ENCODE assay signal across 8 cellular contexts in the genomic region with DNA sequence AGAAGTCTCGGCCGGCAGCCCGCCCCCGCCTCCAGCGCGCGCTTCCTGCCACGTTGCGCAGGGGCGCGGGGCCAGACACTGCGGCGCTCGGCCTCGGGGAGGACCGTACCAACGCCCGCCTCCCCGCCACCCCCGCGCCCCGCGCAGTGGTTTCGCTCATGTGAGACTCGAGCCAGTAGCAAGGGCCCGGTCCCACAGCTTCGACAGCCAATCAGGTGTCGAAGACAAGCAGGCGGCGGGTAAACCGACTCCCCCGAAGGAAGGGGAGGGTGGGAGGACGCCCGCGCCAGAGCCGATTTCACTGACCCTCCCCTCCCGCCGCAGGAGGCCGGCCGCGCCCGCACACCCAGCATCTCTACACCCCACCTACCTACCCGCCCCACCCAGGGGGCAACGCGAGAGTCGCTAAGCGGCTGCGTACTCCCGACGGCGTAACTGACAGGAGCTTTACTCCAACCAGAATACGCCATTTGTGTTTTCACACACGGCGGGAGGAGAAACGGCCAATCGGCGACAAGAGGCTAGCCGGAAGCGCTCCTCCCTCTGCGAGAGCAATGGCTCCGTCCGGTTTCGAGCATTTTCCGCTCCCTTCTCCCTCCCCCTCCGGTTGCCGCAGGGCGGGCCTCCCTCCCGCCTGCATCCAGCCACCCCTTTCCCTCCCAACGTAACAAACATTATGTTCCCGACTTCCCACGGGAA. TPM values are rescaled to one million over a fixed set of nuclear protein-coding genes. Genes with fewer than 3 reads are reported as not detected.
DNase-seq lines count a peak whose midpoint lies in the region; ATAC-seq and TF ChIP-seq lines count a peak whose summit lies in the region.

No MANE protein-coding gene starts in this region.

- H3K36me3 Mint-ChIP-seq in activated naive CD8-positive, alpha-beta T cell: peaks cover 16% of the 10 kb centered on the region

- peaks cover 72% of the 10 kb centered on the region for H3K4me1 Mint-ChIP-seq in activated naive CD8-positive, alpha-beta T cell (ENCODE audit: low read depth)

- peak overlapping the region; percentile 96 for H3K27ac Mint-ChIP-seq in activated naive CD8-positive, alpha-beta T cell

- peak overlapping the region; percentile 86 for H3K4me3 ChIP-seq in GM08714 (ENCODE audit: low read length)

- DNase-seq in NCI-H1092 treated with DMSO at 0.1 percent for 48 hours (lab: John Stamatoyannopoulos, UW) (peak; percentile 97), glomerular visceral epithelial cell (ENCODE audit: extremely low spot score) (peak; percentile 99), occipital lobe (lab: John Stamatoyannopoulos, UW) (peak; percentile 100)

- H3K9me3 Mint-ChIP-seq in activated naive CD8-positive, alpha-beta T cell (ENCODE audit: low read depth): no peaks in the 10 kb centered on the region

- H3K4me3 Mint-ChIP-seq in activated naive CD8-positive, alpha-beta T cell: peak overlapping the region; percentile 94

- peak overlapping the region; percentile 77 for H3K27ac ChIP-seq in temporal lobe (ENCODE audit: low read depth, low read length)

- H3K27me3 Mint-ChIP-seq in activated naive CD8-positive, alpha-beta T cell: no peaks in the 10 kb centered on the region

- peak; percentile 65 for ATAC-seq in HG02623 (IDR thresholded peaks at IDR 0.05; ENCODE audit: unreplicated experiment)
- peak; percentile 85 for ATAC-seq in SK-N-SH treated with all-trans-retinoic acid at 6 μM for 48 hours

TF ChIP-seq in SK-N-SH treated with all-trans-retinoic acid at 6 μM for 48 hours, 23 proteins besides CTCF, POLR2A, EP300 and RAD21:
- TF ChIP-seq, protein P1, sequence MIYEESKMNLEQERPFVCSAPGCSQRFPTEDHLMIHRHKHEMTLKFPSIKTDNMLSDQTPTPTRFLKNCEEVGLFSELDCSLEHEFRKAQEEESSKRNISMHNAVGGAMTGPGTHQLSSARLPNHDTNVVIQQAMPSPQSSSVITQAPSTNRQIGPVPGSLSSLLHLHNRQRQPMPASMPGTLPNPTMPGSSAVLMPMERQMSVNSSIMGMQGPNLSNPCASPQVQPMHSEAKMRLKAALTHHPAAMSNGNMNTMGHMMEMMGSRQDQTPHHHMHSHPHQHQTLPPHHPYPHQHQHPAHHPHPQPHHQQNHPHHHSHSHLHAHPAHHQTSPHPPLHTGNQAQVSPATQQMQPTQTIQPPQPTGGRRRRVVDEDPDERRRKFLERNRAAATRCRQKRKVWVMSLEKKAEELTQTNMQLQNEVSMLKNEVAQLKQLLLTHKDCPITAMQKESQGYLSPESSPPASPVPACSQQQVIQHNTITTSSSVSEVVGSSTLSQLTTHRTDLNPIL (CRISPR knock-in tag; IDR thresholded peaks at IDR 0.05; ENCODE audit: low read depth): peak; percentile 84
- TF ChIP-seq ZNF8 (CRISPR knock-in tag; IDR thresholded peaks at IDR 0.05): peak; percentile 8; the same call in 1 of the 2 replicates
- no peak for TF ChIP-seq ISL1 (CRISPR knock-in tag; IDR thresholded peaks at IDR 0.05)
- peak; percentile 61 for TF ChIP-seq ZFP30 (CRISPR knock-in tag; IDR thresholded peaks at IDR 0.05)
- peak; percentile 88 for TF ChIP-seq GLIS3 (CRISPR knock-in tag; IDR thresholded peaks at IDR 0.05)
- peak; percentile 45; the same call in 1 of the 2 replicates for TF ChIP-seq TCF4 (CRISPR knock-in tag; IDR thresholded peaks at IDR 0.05; ENCODE audit: borderline replicate concordance)
- TF ChIP-seq TOX (CRISPR knock-in tag; IDR thresholded peaks at IDR 0.05; ENCODE audit: borderline replicate concordance): peak; percentile 57
- no peak for TF ChIP-seq ZC3H10 (CRISPR knock-in tag; IDR thresholded peaks at IDR 0.05)
- TF ChIP-seq ESRRG (CRISPR knock-in tag; IDR thresholded peaks at IDR 0.05): peak; percentile 72; the same call in 1 of the 2 replicates
- TF ChIP-seq, protein P2, sequence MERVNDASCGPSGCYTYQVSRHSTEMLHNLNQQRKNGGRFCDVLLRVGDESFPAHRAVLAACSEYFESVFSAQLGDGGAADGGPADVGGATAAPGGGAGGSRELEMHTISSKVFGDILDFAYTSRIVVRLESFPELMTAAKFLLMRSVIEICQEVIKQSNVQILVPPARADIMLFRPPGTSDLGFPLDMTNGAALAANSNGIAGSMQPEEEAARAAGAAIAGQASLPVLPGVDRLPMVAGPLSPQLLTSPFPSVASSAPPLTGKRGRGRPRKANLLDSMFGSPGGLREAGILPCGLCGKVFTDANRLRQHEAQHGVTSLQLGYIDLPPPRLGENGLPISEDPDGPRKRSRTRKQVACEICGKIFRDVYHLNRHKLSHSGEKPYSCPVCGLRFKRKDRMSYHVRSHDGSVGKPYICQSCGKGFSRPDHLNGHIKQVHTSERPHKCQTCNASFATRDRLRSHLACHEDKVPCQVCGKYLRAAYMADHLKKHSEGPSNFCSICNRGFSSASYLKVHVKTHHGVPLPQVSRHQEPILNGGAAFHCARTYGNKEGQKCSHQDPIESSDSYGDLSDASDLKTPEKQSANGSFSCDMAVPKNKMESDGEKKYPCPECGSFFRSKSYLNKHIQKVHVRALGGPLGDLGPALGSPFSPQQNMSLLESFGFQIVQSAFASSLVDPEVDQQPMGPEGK (CRISPR knock-in tag; IDR thresholded peaks at IDR 0.05; ENCODE audit: borderline replicate concordance): peak; percentile 94
- peak; percentile 73; the same call in 1 of the 2 replicates for TF ChIP-seq RARB (CRISPR knock-in tag; IDR thresholded peaks at IDR 0.05)
- TF ChIP-seq, protein P3, sequence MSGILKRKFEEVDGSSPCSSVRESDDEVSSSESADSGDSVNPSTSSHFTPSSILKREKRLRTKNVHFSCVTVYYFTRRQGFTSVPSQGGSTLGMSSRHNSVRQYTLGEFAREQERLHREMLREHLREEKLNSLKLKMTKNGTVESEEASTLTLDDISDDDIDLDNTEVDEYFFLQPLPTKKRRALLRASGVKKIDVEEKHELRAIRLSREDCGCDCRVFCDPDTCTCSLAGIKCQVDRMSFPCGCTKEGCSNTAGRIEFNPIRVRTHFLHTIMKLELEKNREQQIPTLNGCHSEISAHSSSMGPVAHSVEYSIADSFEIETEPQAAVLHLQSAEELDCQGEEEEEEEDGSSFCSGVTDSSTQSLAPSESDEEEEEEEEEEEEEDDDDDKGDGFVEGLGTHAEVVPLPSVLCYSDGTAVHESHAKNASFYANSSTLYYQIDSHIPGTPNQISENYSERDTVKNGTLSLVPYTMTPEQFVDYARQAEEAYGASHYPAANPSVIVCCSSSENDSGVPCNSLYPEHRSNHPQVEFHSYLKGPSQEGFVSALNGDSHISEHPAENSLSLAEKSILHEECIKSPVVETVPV (CRISPR knock-in tag; IDR thresholded peaks at IDR 0.05): peak; percentile 47
- TF ChIP-seq ARNTL (CRISPR knock-in tag; IDR thresholded peaks at IDR 0.05; ENCODE audit: borderline replicate concordance, low read depth): no peak

RNA-seq across cellular contexts. Expression of a gene that starts 0.6 kb away (rescaled TPM):
- total RNA-seq in occipital lobe (38.1 TPM), temporal lobe (50.2 TPM)

RNA-seq across cellular contexts. Expression of a gene that starts 33.9 kb away (rescaled TPM):
- 84.4 TPM for total RNA-seq in occipital lobe
- 60.2 TPM for total RNA-seq in temporal lobe

Comparison
In these comparisons a context has a peak if more than half of its experiments do, and no peak if none do; other contexts are left out.
1. Peak in every context shown above with its lines: DNase-seq, ATAC-seq, H3K4me3 ChIP-seq and H3K27ac ChIP-seq.